14 cellular contexts compared by ENCODE assay signal in genomic region chr14:42140831-42141279, GRCh38.
DNase-seq lines count a peak whose midpoint lies in the region; TF ChIP-seq lines count a peak whose summit lies in the region.
"Had no signal": no experiment of that assay in that cellular context is flagged by ENCODE, and none has a peak within 500 bp of the region (broad histone marks: within the 10 kb centered on the region; RNA-seq: fewer than 3 reads in every experiment).

No MANE protein-coding gene starts in this region.

- no peaks in the 10 kb centered on the region for H3K4me1 Mint-ChIP-seq in glutamatergic neuron (ENCODE audit: low read depth, unreplicated experiment)
- H3K4me1 Mint-ChIP-seq: activated T-helper 17 cell treated with anti-CD3 and anti-CD28 coated beads, Interleukin-2, amount 50 U/mL, for 72 hours; endodermal cell had no signal

- H3K27me3 Mint-ChIP-seq in glutamatergic neuron (ENCODE audit: unreplicated experiment) = no peaks in the 10 kb centered on the region
- H3K27me3 Mint-ChIP-seq: activated CD4-positive, alpha-beta memory T cell treated with anti-CD3 and anti-CD28 coated beads for 36 hours; activated T-helper 17 cell treated with anti-CD3 and anti-CD28 coated beads, Interleukin-2, amount 50 U/mL, for 72 hours had no signal

- DNase-seq in ELR (ENCODE audit: low read depth) (peak; percentile 86), MG63 (peak; percentile 5), choroid plexus epithelial cell (ENCODE audit: low read depth) (peak; percentile 13), renal cortical epithelial cell (ENCODE audit: low read depth) (peak; percentile 36), SHP77 (lab: John Stamatoyannopoulos, UW) (no peak), glutamatergic neuron (no peak)
- no peak for DNase-seq in activated CD4-positive, alpha-beta T cell treated with anti-CD3 and anti-CD28 coated beads for 48 hours
- no peak for DNase-seq in activated effector memory CD4-positive, alpha-beta T cell treated with anti-CD3 and anti-CD28 coated beads, Interleukin-2, amount 50 U/mL, for 16 hours
- DNase-seq: activated CD4-positive, alpha-beta memory T cell treated with anti-CD3 and anti-CD28 coated beads for 36 hours; body of pancreas; endodermal cell; mesendoderm; OCI-M1 had no signal

- TF ChIP-seq CTCF in choroid plexus epithelial cell (conservative IDR thresholded peaks at IDR 0.05; ENCODE audit: low read depth, low read length) (no peak), glutamatergic neuron (IDR thresholded peaks at IDR 0.05; ENCODE audit: partially characterized antibody, unreplicated experiment) (no peak)

- H3K36me3 ChIP-seq in MG63 = no peaks in the 10 kb centered on the region

- H3K4me3 ChIP-seq in MG63 (no peak overlapping the region), choroid plexus epithelial cell (ENCODE audit: low read depth, low read length) (no peak overlapping the region)
- H3K4me3 ChIP-seq: body of pancreas had no signal

- H3K36me3 Mint-ChIP-seq in glutamatergic neuron (ENCODE audit: unreplicated experiment) = no peaks in the 10 kb centered on the region
- H3K36me3 Mint-ChIP-seq: activated CD4-positive, alpha-beta memory T cell treated with anti-CD3 and anti-CD28 coated beads for 36 hours had no signal

- H3K27ac Mint-ChIP-seq in glutamatergic neuron (ENCODE audit: unreplicated experiment) = no peak overlapping the region
- H3K27ac Mint-ChIP-seq: activated CD4-positive, alpha-beta memory T cell treated with anti-CD3 and anti-CD28 coated beads for 36 hours; activated T-helper 17 cell treated with anti-CD3 and anti-CD28 coated beads, Interleukin-2, amount 50 U/mL, for 72 hours; endodermal cell had no signal

- H3K9me3 Mint-ChIP-seq in glutamatergic neuron (ENCODE audit: unreplicated experiment) = no peaks in the 10 kb centered on the region
- H3K9me3 Mint-ChIP-seq: endodermal cell had no signal

- no peaks in the 10 kb centered on the region for H3K9me3 ChIP-seq in MG63
- H3K9me3 ChIP-seq: body of pancreas had no signal

- H3K27me3 ChIP-seq in MG63 = no peaks in the 10 kb centered on the region
- H3K27me3 ChIP-seq: body of pancreas had no signal

- no peak overlapping the region for H3K4me3 Mint-ChIP-seq in glutamatergic neuron (ENCODE audit: unreplicated experiment)
- H3K4me3 Mint-ChIP-seq: activated CD4-positive, alpha-beta memory T cell treated with anti-CD3 and anti-CD28 coated beads for 36 hours; activated T-helper 17 cell treated with anti-CD3 and anti-CD28 coated beads, Interleukin-2, amount 50 U/mL, for 72 hours; endodermal cell had no signal

Comparison
In these comparisons a context has a peak if more than half of its experiments do, and no peak if none do; other contexts are left out.
1. DNase-seq: peak in ELR (single experiment), MG63 (single experiment), choroid plexus epithelial cell (single experiment) and renal cortical epithelial cell (single experiment); none in activated CD4-positive, alpha-beta T cell treated with anti-CD3 and anti-CD28 coated beads for 48 hours (single experiment), activated effector memory CD4-positive, alpha-beta T cell treated with anti-CD3 and anti-CD28 coated beads, Interleukin-2, amount 50 U/mL, for 16 hours (single experiment), SHP77 (0 of 2) and glutamatergic neuron (single experiment).